ENCODE assay signal across 13 cellular contexts in genomic region chr7:134527979-134528371, GRCh38. TPM values are rescaled to one million over a fixed set of nuclear protein-coding genes. Genes with fewer than 3 reads are reported as not detected.
DNase-seq lines count a peak whose midpoint lies in the region; ATAC-seq, FAIRE-seq and TF ChIP-seq lines count a peak whose summit lies in the region.
"Had no signal": no experiment of that assay in that cellular context is flagged by ENCODE, and none has a peak within 500 bp of the region (broad histone marks: within the 10 kb centered on the region; RNA-seq: fewer than 3 reads in every experiment).

No MANE protein-coding gene starts in this region.

- TF ChIP-seq CTCF in RWPE1 (conservative IDR thresholded peaks at IDR 0.05; ENCODE audit: low read depth) (no peak), foreskin keratinocyte (conservative IDR thresholded peaks at IDR 0.05) (no peak), smooth muscle cell (IDR thresholded peaks at IDR 0.05; ENCODE audit: borderline replicate concordance, insufficient read depth, poor library complexity, severe bottlenecking) (no peak), D721Med (IDR thresholded peaks at IDR 0.05; ENCODE audit: insufficient read depth, missing control alignments) (no peak)

- H3K27me3 ChIP-seq in foreskin keratinocyte (no peaks in the 10 kb centered on the region), smooth muscle cell (ENCODE audit: low read depth) (no peaks in the 10 kb centered on the region)

- H3K4me1 ChIP-seq in foreskin keratinocyte (peaks cover 31% of the 10 kb centered on the region), smooth muscle cell (ENCODE audit: low read depth) (peaks cover 11% of the 10 kb centered on the region)
- H3K4me1 ChIP-seq: HAP-1 had no signal

- no peaks in the 10 kb centered on the region for H3K9me3 ChIP-seq in smooth muscle cell (replicated peaks; ENCODE audit: low read depth)
- H3K9me3 ChIP-seq: HAP-1 had no signal

- no peaks in the 10 kb centered on the region for H4K20me1 ChIP-seq in smooth muscle cell (ENCODE audit: low read depth)

- no peaks in the 10 kb centered on the region for H3F3A ChIP-seq in smooth muscle cell (ENCODE audit: low read depth)

- peak overlapping the region; percentile 51 for H3K4me2 ChIP-seq in smooth muscle cell

- 51% methylated on average over 4 of the region's 4 CpGs for WGBS in smooth muscle cell (ENCODE audit: low lambda C conversion rate)

- peak overlapping the region; percentile 86 for H3K27ac ChIP-seq in RWPE1
- H3K27ac ChIP-seq in foreskin keratinocyte: no peak overlapping the region
- H3K27ac ChIP-seq in smooth muscle cell (ENCODE audit: low read depth): no peak overlapping the region

- no peak overlapping the region for H3K4me3 ChIP-seq in smooth muscle cell
- H3K4me3 ChIP-seq: HAP-1 had no signal

- H3K9ac ChIP-seq in smooth muscle cell (ENCODE audit: low read depth): no peak overlapping the region

- no peaks in the 10 kb centered on the region for H3K9me3 Mint-ChIP-seq in stimulated activated effector memory CD8-positive, alpha-beta T cell treated with anti-CD3 and anti-CD28 coated beads, Interleukin-12 subunit alpha, Interleukin-12 subunit beta, amount 100 ng/mL, for 72 hours
- H3K9me3 Mint-ChIP-seq: activated CD4-positive, alpha-beta T cell treated with anti-CD3 and anti-CD28 coated beads, Interleukin-2, amount 10 ng/mL, durations not matched to agents 7 days and 5 days had no signal

- no peaks in the 10 kb centered on the region for H3K4me1 Mint-ChIP-seq in stimulated activated effector memory CD8-positive, alpha-beta T cell treated with anti-CD3 and anti-CD28 coated beads, Interleukin-12 subunit alpha, Interleukin-12 subunit beta, amount 100 ng/mL, for 72 hours
- H3K4me1 Mint-ChIP-seq: activated CD4-positive, alpha-beta T cell treated with anti-CD3 and anti-CD28 coated beads, Interleukin-2, amount 10 ng/mL, durations not matched to agents 7 days and 5 days had no signal

- no peak overlapping the region for H3K27ac Mint-ChIP-seq in stimulated activated effector memory CD8-positive, alpha-beta T cell treated with anti-CD3 and anti-CD28 coated beads, Interleukin-12 subunit alpha, Interleukin-12 subunit beta, amount 100 ng/mL, for 72 hours
- H3K27ac Mint-ChIP-seq: activated CD4-positive, alpha-beta T cell treated with anti-CD3 and anti-CD28 coated beads, Interleukin-2, amount 10 ng/mL, durations not matched to agents 7 days and 5 days had no signal

- H3K4me3 Mint-ChIP-seq in stimulated activated effector memory CD8-positive, alpha-beta T cell treated with anti-CD3 and anti-CD28 coated beads, Interleukin-12 subunit alpha, Interleukin-12 subunit beta, amount 100 ng/mL, for 72 hours: no peak overlapping the region
- H3K4me3 Mint-ChIP-seq: activated CD4-positive, alpha-beta T cell treated with anti-CD3 and anti-CD28 coated beads, Interleukin-2, amount 10 ng/mL, durations not matched to agents 7 days and 5 days had no signal

- peak; percentile 23 for ATAC-seq in foreskin keratinocyte
- no peak for ATAC-seq in stimulated activated effector memory CD8-positive, alpha-beta T cell treated with anti-CD3 and anti-CD28 coated beads, Interleukin-12 subunit alpha, Interleukin-12 subunit beta, amount 100 ng/mL, for 72 hours
- ATAC-seq: Panc1 had no signal

- H2AFZ ChIP-seq in smooth muscle cell (ENCODE audit: low read depth): no peak overlapping the region

- H3K36me3 ChIP-seq in smooth muscle cell (ENCODE audit: low read depth): no peaks in the 10 kb centered on the region
- H3K36me3 ChIP-seq: HAP-1 had no signal

- POLR2A ChIA-PET in RWPE1 (lab: Yijun Ruan, JAX; ENCODE audit: low non-redundant PET): no interaction called here

- no peaks in the 10 kb centered on the region for H3K79me2 ChIP-seq in smooth muscle cell (ENCODE audit: low read depth)

- peak; percentile 62 for DNase-seq in HCEC 1CT
- no peak for DNase-seq in RWPE1 (ENCODE audit: low spot score)
- peak in 1 of 2 donors; percentile 40 for DNase-seq in foreskin keratinocyte
- DNase-seq in smooth muscle cell (lab: John Stamatoyannopoulos, UW; ENCODE audit: unreplicated experiment): no peak
- no peak for DNase-seq in stimulated activated effector memory CD8-positive, alpha-beta T cell treated with anti-CD3 and anti-CD28 coated beads, Interleukin-12 subunit alpha, Interleukin-12 subunit beta, amount 100 ng/mL, for 72 hours (ENCODE audit: low spot score in 2 of 2)
- no peak for DNase-seq in HUDEP-2 (lab: John Stamatoyannopoulos, UW; ENCODE audit: unreplicated experiment in 76 of 76)
- DNase-seq in D721Med (ENCODE audit: insufficient read length, low spot score): no peak
- no peak for DNase-seq in GDM1 (lab: John Stamatoyannopoulos, UW)
- DNase-seq: activated CD4-positive, alpha-beta T cell treated with anti-CD3 and anti-CD28 coated beads, Interleukin-2, amount 10 ng/mL, durations not matched to agents 7 days and 5 days; central memory CD4-positive, alpha-beta T cell; stimulated activated CD4-positive, alpha-beta T cell treated with anti-CD3 and anti-CD28 coated beads, Interleukin-1b, Interleukin-23, amount 100 ng/mL, for 48 hours had no signal

- CTCF ChIA-PET in RWPE1 (lab: Yijun Ruan, JAX): no interaction called here

- H3K36me3 Mint-ChIP-seq in stimulated activated effector memory CD8-positive, alpha-beta T cell treated with anti-CD3 and anti-CD28 coated beads, Interleukin-12 subunit alpha, Interleukin-12 subunit beta, amount 100 ng/mL, for 72 hours: no peaks in the 10 kb centered on the region

- FAIRE-seq in D721Med (lab: Jason Lieb, UNC): no peak

RNA-seq across cellular contexts. Expression of gene AKR1B10, which starts 0.6 kb away (rescaled TPM):
- total RNA-seq in foreskin keratinocyte: 0.21 and 0.31 TPM in 2 replicates
- polyA plus RNA-seq in foreskin keratinocyte: 0.21 and 0.49 TPM in 2 replicates
- total RNA-seq in smooth muscle cell: 0.54 TPM in 1 of 2 replicates, not detected in the other
- 0.93 TPM in 1 of 2 replicates, not detected in the other for polyA plus RNA-seq in smooth muscle cell
- total RNA-seq: activated CD4-positive, alpha-beta T cell treated with anti-CD3 and anti-CD28 coated beads, Interleukin-2, amount 10 ng/mL, durations not matched to agents 7 days and 5 days had no signal

RNA-seq across cellular contexts. Expression of gene AKR1B15, which starts 20.9 kb away (rescaled TPM):
- not detected in 2 replicates for total RNA-seq in foreskin keratinocyte
- not detected in 2 replicates for polyA plus RNA-seq in foreskin keratinocyte
- total RNA-seq in smooth muscle cell: 0.40 and 0.81 TPM in 2 replicates
- polyA plus RNA-seq in smooth muscle cell: 0.43 and 0.51 TPM in 2 replicates
- total RNA-seq: activated CD4-positive, alpha-beta T cell treated with anti-CD3 and anti-CD28 coated beads, Interleukin-2, amount 10 ng/mL, durations not matched to agents 7 days and 5 days had no signal
